14 cellular contexts compared by ENCODE assay signal in the genomic region with DNA sequence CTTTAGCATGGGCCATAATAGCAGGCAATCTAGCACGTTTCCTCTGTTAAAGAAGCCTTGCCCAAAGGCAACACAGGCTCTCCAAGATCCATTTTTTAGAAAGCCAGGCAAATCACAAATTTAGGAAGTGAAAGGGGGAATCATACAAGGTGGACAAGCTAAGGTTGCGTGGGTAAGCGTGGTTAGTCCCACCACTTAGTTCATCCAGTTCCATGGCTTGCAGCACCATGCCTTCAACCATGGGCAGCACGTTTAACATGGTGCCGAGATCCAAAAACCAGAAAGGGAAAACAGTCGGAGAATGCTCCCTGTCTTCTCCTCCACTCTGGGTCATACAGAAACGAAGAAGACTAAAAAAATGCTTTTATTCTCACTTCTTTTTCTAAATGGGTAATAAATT.
A peak's percentile ranks its signal among the peaks of the same experiment; 100 is the strongest.
DNase-seq lines count a peak whose midpoint lies in the region; ATAC-seq and TF ChIP-seq lines count a peak whose summit lies in the region.
"Had no signal": no experiment of that assay in that cellular context is flagged by ENCODE, and none has a peak within 500 bp of the region (broad histone marks: within the 10 kb centered on the region; RNA-seq: fewer than 3 reads in every experiment).

No MANE protein-coding gene starts in this region.

- H3K9me3 ChIP-seq in SK-N-SH = peaks cover 19% of the 10 kb centered on the region; the same call in 1 of the 2 replicates

- H3K4me1 ChIP-seq in SK-N-SH (ENCODE audit: control insufficient read depth in 1 of 2, insufficient read depth in 2 of 2, low read depth in 1 of 2, low read length in 1 of 2) (no peaks in the 10 kb centered on the region), mesendoderm (ENCODE audit: control insufficient read depth, low read depth, low read length) (no peaks in the 10 kb centered on the region)
- H3K4me1 ChIP-seq: esophagus muscularis mucosa, upper lobe of right lung had no signal

- H3K4ac ChIP-seq in mesendoderm (ENCODE audit: low read depth, low read length) = no peak overlapping the region

- no peaks in the 10 kb centered on the region for H3K27me3 ChIP-seq in SK-N-SH (ENCODE audit: insufficient read depth)
- H3K27me3 ChIP-seq in mesendoderm (ENCODE audit: insufficient read depth, low read length, poor library complexity) = no peaks in the 10 kb centered on the region
- H3K27me3 ChIP-seq: esophagus muscularis mucosa, upper lobe of right lung had no signal

- no peak overlapping the region for H3K23ac ChIP-seq in mesendoderm (ENCODE audit: low read length)

- H2BK15ac ChIP-seq in mesendoderm (replicated peaks; ENCODE audit: low read depth) = no peak overlapping the region

- H3K4me2 ChIP-seq in SK-N-SH = no peak overlapping the region
- H3K4me2 ChIP-seq in mesendoderm (ENCODE audit: low read length) = no peak overlapping the region

- no peak overlapping the region for H2BK120ac ChIP-seq in mesendoderm (ENCODE audit: low read depth, low read length)

- TF ChIP-seq EP300 in SK-N-SH (IDR thresholded peaks at IDR 0.05; ENCODE audit: borderline replicate concordance in 1 of 2, low read depth in 1 of 2, low read length in 1 of 2) (no peak), Ishikawa (IDR thresholded peaks at IDR 0.05; ENCODE audit: borderline replicate concordance) (no peak)

- H4K5ac ChIP-seq in mesendoderm (ENCODE audit: low read length) = no peak overlapping the region

- ATAC-seq in SK-N-SH treated with all-trans-retinoic acid at 6 μM for 48 hours = no peak
- no peak for ATAC-seq in HG03175 (IDR thresholded peaks at IDR 0.05; ENCODE audit: unreplicated experiment)
- ATAC-seq: naive thymus-derived CD4-positive, alpha-beta T cell; upper lobe of right lung had no signal

- H3K4me3 ChIP-seq in SK-N-SH (ENCODE audit: low read depth in 2 of 2, low read length in 1 of 2) (no peak overlapping the region), astrocyte of the spinal cord (ENCODE audit: low read depth, low read length) (no peak overlapping the region), mesendoderm (ENCODE audit: low read length) (peak overlapping the region; percentile 4)
- H3K4me3 ChIP-seq: esophagus muscularis mucosa, upper lobe of right lung had no signal

- POLR2A ChIA-PET in SK-N-SH (lab: Yijun Ruan, JAX) = no interaction called here

- no peaks in the 10 kb centered on the region for H4K20me1 ChIP-seq in SK-N-SH (ENCODE audit: insufficient read depth)

- H3K9ac ChIP-seq in SK-N-SH (no peak overlapping the region), mesendoderm (ENCODE audit: low read length) (no peak overlapping the region)

- DNase-seq in SK-N-SH = no peak
- peak; percentile 23 for DNase-seq in astrocyte of the spinal cord (ENCODE audit: low read depth, low spot score)
- DNase-seq in mesendoderm = peak; percentile 36
- DNase-seq in NCI-H1105 treated with DMSO at 0.1 percent for 48 hours (lab: John Stamatoyannopoulos, UW) = no peak
- no peak for DNase-seq in NCI-H774 (lab: John Stamatoyannopoulos, UW)
- DNase-seq: DMS79 treated with DMSO at 0.1 percent for 48 hours, NCI-H524, SHP77, upper lobe of right lung had no signal

- H2BK5ac ChIP-seq in mesendoderm (ENCODE audit: low read length) = no peak overlapping the region

- no peaks in the 10 kb centered on the region for H3F3A ChIP-seq in SK-N-SH (replicated peaks; ENCODE audit: insufficient read depth)

- H3K36me3 ChIP-seq in SK-N-SH (replicated peaks in 1 of 2; ENCODE audit: control insufficient read depth in 1 of 2, insufficient read depth in 2 of 2, low read length in 1 of 2) (peaks cover 4 to 6% of the 10 kb centered on the region in 2 experiments), mesendoderm (ENCODE audit: control insufficient read depth, insufficient read depth, low read length) (peaks cover 2% of the 10 kb centered on the region)

- in situ Hi-C loops in astrocyte of the spinal cord (cut with HindIII; ENCODE audit: low sequenced_read_pairs) = no loop called here

- no peak for TF ChIP-seq CTCF in SK-N-SH (IDR thresholded peaks at IDR 0.05)
- no peak for TF ChIP-seq CTCF in astrocyte of the spinal cord (IDR thresholded peaks at IDR 0.05; ENCODE audit: low read depth, low read length)

- H2AFZ ChIP-seq in SK-N-SH (ENCODE audit: low read depth) = no peak overlapping the region

- H3K79me1 ChIP-seq in mesendoderm (ENCODE audit: low read length) = no peaks in the 10 kb centered on the region

- H3K18ac ChIP-seq in mesendoderm (ENCODE audit: low read length) = no peak overlapping the region

- CTCF ChIA-PET in SK-N-SH (lab: Yijun Ruan, JAX) = interaction anchor here (0.8 to 1.1 kb wide), 2 partner anchors 34 to 43 kb away, joined by 3 read pairs; no protein-coding TSS in a partner anchor

- H3K9me2 ChIP-seq in SK-N-SH = no peaks in the 10 kb centered on the region

- no peak overlapping the region for H2AK5ac ChIP-seq in mesendoderm (ENCODE audit: low read length)

- TF ChIP-seq RAD21 in SK-N-SH (IDR thresholded peaks at IDR 0.05; ENCODE audit: low read length) (no peak), Ishikawa (IDR thresholded peaks at IDR 0.05; ENCODE audit: low read depth) (no peak)

- H3K79me2 ChIP-seq in SK-N-SH (ENCODE audit: insufficient read depth) (no peaks in the 10 kb centered on the region), mesendoderm (ENCODE audit: control insufficient read depth, insufficient read depth, low read length) (no peaks in the 10 kb centered on the region)

- H3K56ac ChIP-seq in mesendoderm (ENCODE audit: low read length) = no peak overlapping the region

- H4K8ac ChIP-seq in mesendoderm (ENCODE audit: low read depth, low read length) = no peak overlapping the region

- 75% methylated on average over 7 of the region's 7 CpGs for WGBS in SK-N-SH (ENCODE audit: low lambda C conversion rate)
- no CpG with 5 or more reads among the region's 7 CpGs for WGBS in mesendoderm (ENCODE audit: extremely low coverage, insufficient coverage, low lambda C conversion rate)

- H3K27ac ChIP-seq in SK-N-SH (ENCODE audit: low read depth in 2 of 2, low read length in 1 of 2) (no peak overlapping the region), mesendoderm (ENCODE audit: low read depth, low read length) (no peak overlapping the region)
- H3K27ac ChIP-seq: esophagus muscularis mucosa, upper lobe of right lung had no signal

TF ChIP-seq in SK-N-SH, 30 proteins besides CTCF, POLR2A, EP300 and RAD21 (continues in another document):
- TF ChIP-seq, protein P1, sequence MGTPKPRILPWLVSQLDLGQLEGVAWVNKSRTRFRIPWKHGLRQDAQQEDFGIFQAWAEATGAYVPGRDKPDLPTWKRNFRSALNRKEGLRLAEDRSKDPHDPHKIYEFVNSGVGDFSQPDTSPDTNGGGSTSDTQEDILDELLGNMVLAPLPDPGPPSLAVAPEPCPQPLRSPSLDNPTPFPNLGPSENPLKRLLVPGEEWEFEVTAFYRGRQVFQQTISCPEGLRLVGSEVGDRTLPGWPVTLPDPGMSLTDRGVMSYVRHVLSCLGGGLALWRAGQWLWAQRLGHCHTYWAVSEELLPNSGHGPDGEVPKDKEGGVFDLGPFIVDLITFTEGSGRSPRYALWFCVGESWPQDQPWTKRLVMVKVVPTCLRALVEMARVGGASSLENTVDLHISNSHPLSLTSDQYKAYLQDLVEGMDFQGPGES (IDR thresholded peaks at IDR 0.05; ENCODE audit: low read depth, low read length) = no peak
- TF ChIP-seq, protein P2, sequence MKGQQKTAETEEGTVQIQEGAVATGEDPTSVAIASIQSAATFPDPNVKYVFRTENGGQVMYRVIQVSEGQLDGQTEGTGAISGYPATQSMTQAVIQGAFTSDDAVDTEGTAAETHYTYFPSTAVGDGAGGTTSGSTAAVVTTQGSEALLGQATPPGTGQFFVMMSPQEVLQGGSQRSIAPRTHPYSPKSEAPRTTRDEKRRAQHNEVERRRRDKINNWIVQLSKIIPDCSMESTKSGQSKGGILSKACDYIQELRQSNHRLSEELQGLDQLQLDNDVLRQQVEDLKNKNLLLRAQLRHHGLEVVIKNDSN (IDR thresholded peaks at IDR 0.05; ENCODE audit: borderline replicate concordance, low read depth) = peak; percentile 44; the same call in 1 of the 2 replicates

TF ChIP-seq in SK-N-SH treated with all-trans-retinoic acid at 6 μM for 48 hours, 23 proteins besides CTCF, POLR2A, EP300 and RAD21 (continues in another document):
- TF ChIP-seq BACH2 (CRISPR knock-in tag; IDR thresholded peaks at IDR 0.05; ENCODE audit: borderline replicate concordance) (no peak), GLIS3 (CRISPR knock-in tag; IDR thresholded peaks at IDR 0.05) (no peak), ARNTL (CRISPR knock-in tag; IDR thresholded peaks at IDR 0.05; ENCODE audit: borderline replicate concordance, low read depth) (no peak), CSDC2 (CRISPR knock-in tag; IDR thresholded peaks at IDR 0.05) (no peak)
- TF ChIP-seq, protein P3, sequence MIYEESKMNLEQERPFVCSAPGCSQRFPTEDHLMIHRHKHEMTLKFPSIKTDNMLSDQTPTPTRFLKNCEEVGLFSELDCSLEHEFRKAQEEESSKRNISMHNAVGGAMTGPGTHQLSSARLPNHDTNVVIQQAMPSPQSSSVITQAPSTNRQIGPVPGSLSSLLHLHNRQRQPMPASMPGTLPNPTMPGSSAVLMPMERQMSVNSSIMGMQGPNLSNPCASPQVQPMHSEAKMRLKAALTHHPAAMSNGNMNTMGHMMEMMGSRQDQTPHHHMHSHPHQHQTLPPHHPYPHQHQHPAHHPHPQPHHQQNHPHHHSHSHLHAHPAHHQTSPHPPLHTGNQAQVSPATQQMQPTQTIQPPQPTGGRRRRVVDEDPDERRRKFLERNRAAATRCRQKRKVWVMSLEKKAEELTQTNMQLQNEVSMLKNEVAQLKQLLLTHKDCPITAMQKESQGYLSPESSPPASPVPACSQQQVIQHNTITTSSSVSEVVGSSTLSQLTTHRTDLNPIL (CRISPR knock-in tag; IDR thresholded peaks at IDR 0.05; ENCODE audit: low read depth) = no peak

TF ChIP-seq in Ishikawa, 13 proteins besides CTCF, POLR2A, EP300 and RAD21:
- TF ChIP-seq, protein P2 (IDR thresholded peaks at IDR 0.05) = peak; percentile 57; the same call in 1 of the 2 replicates
- TF ChIP-seq EGR1 (IDR thresholded peaks at IDR 0.05) = no peak
- TF ChIP-seq TEAD4 (IDR thresholded peaks at IDR 0.05) = no peak

Comparison
In these comparisons a context has a peak if more than half of its experiments do, and no peak if none do; other contexts are left out.
1. DNase-seq: peak in astrocyte of the spinal cord (single experiment) and mesendoderm (single experiment); none in SK-N-SH (single experiment), NCI-H1105 treated with DMSO at 0.1 percent for 48 hours (single experiment) and NCI-H774 (single experiment).